ENCODE assay signal across 16 cellular contexts in the genomic region with DNA sequence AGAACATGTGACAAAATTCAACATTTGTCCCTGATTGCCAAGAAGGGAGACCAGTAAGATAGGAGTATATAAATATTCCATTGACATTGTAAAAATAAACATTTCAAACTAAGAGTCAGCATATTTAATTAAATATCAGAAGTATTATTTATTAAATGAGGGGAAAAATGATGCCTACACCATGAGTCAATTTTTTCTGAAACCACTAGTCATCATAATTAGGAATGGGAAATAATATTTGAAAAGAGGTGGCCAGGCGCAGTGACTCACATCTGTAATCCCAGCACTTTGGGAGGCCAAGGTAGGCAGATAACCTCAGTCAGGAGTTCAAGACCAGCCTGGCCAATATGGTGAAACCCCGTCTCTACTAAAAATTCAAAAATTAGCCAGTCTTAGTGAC. TPM values are rescaled to one million over a fixed set of nuclear protein-coding genes. Genes with fewer than 3 reads are reported as not detected.
"Had no signal": no experiment of that assay in that cellular context is flagged by ENCODE, and none has a peak within 500 bp of the region (broad histone marks: within the 10 kb centered on the region; RNA-seq: fewer than 3 reads in every experiment).

No MANE protein-coding gene starts in this region.

- H3K27ac ChIP-seq: body of pancreas, dorsolateral prefrontal cortex, esophagus squamous epithelium, gastroesophageal sphincter, left ventricle myocardium inferior, uterus had no signal

- H3K9me3 Mint-ChIP-seq: activated B cell treated with CpG ODN at 0.5 μM for 24 hours; activated CD4-positive, alpha-beta T cell treated with anti-CD3 and anti-CD28 coated beads, Interleukin-2, amount 10 ng/mL, durations not matched to agents 7 days and 5 days; activated naive CD4-positive, alpha-beta T cell treated with anti-CD3 and anti-CD28 coated beads, Interleukin-2, amount 10 ng/mL, durations not matched to agents 7 days and 5 days; activated T-helper 17 cell treated with anti-CD3 and anti-CD28 coated beads, Interleukin-2, amount 50 U/mL, for 72 hours; natural killer cell treated with Interleukin-12 subunit alpha and Interleukin-12 subunit beta and Interleukin-15 and Interleukin-18, amount 100 ng/mL, for 72 hours had no signal

- H3K9me3 ChIP-seq: adrenal gland, body of pancreas, esophagus squamous epithelium, gastroesophageal sphincter, left ventricle myocardium inferior, uterus had no signal

- ATAC-seq: activated T-helper 17 cell treated with anti-CD3 and anti-CD28 coated beads, Interleukin-2, amount 50 U/mL, for 72 hours; body of pancreas; gastroesophageal sphincter; natural killer cell treated with Interleukin-12 subunit alpha and Interleukin-12 subunit beta and Interleukin-15 and Interleukin-18, amount 100 ng/mL, for 72 hours had no signal

- H3K4me3 Mint-ChIP-seq: activated B cell treated with CpG ODN at 0.5 μM for 24 hours; activated CD4-positive, alpha-beta T cell treated with anti-CD3 and anti-CD28 coated beads, Interleukin-2, amount 10 ng/mL, durations not matched to agents 7 days and 5 days; activated naive CD4-positive, alpha-beta T cell treated with anti-CD3 and anti-CD28 coated beads, Interleukin-2, amount 10 ng/mL, durations not matched to agents 7 days and 5 days; activated T-helper 17 cell treated with anti-CD3 and anti-CD28 coated beads, Interleukin-2, amount 50 U/mL, for 72 hours; natural killer cell treated with Interleukin-12 subunit alpha and Interleukin-12 subunit beta and Interleukin-15 and Interleukin-18, amount 100 ng/mL, for 72 hours had no signal

- H3K4me1 Mint-ChIP-seq: activated B cell treated with CpG ODN at 0.5 μM for 24 hours had no signal

- H3K4me3 ChIP-seq: adrenal gland, body of pancreas, dorsolateral prefrontal cortex, esophagus squamous epithelium, gastroesophageal sphincter, left ventricle myocardium inferior, uterus had no signal

- H3K36me3 ChIP-seq: uterus had no signal

- H3K27me3 ChIP-seq: adrenal gland, body of pancreas, dorsolateral prefrontal cortex, esophagus squamous epithelium, gastroesophageal sphincter, uterus had no signal

- DNase-seq: activated B cell treated with CpG ODN at 0.5 μM for 24 hours; activated CD4-positive, alpha-beta T cell treated with anti-CD3 and anti-CD28 coated beads, Interleukin-2, amount 10 ng/mL, durations not matched to agents 7 days and 5 days; activated naive CD4-positive, alpha-beta T cell treated with anti-CD3 and anti-CD28 coated beads, Interleukin-2, amount 10 ng/mL, durations not matched to agents 7 days and 5 days; activated T-cell treated with anti-CD3 and anti-CD28 coated beads for 4 hours; adrenal gland; body of pancreas; dorsolateral prefrontal cortex; esophagus squamous epithelium; kidney; left ventricle myocardium inferior; T-helper 2 cell; uterus had no signal

- H3K27me3 Mint-ChIP-seq: activated B cell treated with CpG ODN at 0.5 μM for 24 hours; activated CD4-positive, alpha-beta T cell treated with anti-CD3 and anti-CD28 coated beads, Interleukin-2, amount 10 ng/mL, durations not matched to agents 7 days and 5 days; activated naive CD4-positive, alpha-beta T cell treated with anti-CD3 and anti-CD28 coated beads, Interleukin-2, amount 10 ng/mL, durations not matched to agents 7 days and 5 days; activated T-helper 17 cell treated with anti-CD3 and anti-CD28 coated beads, Interleukin-2, amount 50 U/mL, for 72 hours; natural killer cell treated with Interleukin-12 subunit alpha and Interleukin-12 subunit beta and Interleukin-15 and Interleukin-18, amount 100 ng/mL, for 72 hours had no signal

- H3K27ac Mint-ChIP-seq: activated B cell treated with CpG ODN at 0.5 μM for 24 hours; activated CD4-positive, alpha-beta T cell treated with anti-CD3 and anti-CD28 coated beads, Interleukin-2, amount 10 ng/mL, durations not matched to agents 7 days and 5 days; activated naive CD4-positive, alpha-beta T cell treated with anti-CD3 and anti-CD28 coated beads, Interleukin-2, amount 10 ng/mL, durations not matched to agents 7 days and 5 days; activated T-helper 17 cell treated with anti-CD3 and anti-CD28 coated beads, Interleukin-2, amount 50 U/mL, for 72 hours had no signal

- H3K4me1 ChIP-seq: body of pancreas, gastroesophageal sphincter, uterus had no signal

RNA-seq across cellular contexts. Expression of a gene that starts 2.1 kb away (rescaled TPM):
- total RNA-seq: body of pancreas had no signal

RNA-seq across cellular contexts. Expression of a gene that starts 10.9 kb away (rescaled TPM):
- total RNA-seq: activated B cell treated with CpG ODN at 0.5 μM for 24 hours, adrenal gland, body of pancreas, cerebellum, esophagus squamous epithelium, gastroesophageal sphincter, left ventricle myocardium inferior had no signal
